ENCODE assay signal across 9 cellular contexts in the genomic region with DNA sequence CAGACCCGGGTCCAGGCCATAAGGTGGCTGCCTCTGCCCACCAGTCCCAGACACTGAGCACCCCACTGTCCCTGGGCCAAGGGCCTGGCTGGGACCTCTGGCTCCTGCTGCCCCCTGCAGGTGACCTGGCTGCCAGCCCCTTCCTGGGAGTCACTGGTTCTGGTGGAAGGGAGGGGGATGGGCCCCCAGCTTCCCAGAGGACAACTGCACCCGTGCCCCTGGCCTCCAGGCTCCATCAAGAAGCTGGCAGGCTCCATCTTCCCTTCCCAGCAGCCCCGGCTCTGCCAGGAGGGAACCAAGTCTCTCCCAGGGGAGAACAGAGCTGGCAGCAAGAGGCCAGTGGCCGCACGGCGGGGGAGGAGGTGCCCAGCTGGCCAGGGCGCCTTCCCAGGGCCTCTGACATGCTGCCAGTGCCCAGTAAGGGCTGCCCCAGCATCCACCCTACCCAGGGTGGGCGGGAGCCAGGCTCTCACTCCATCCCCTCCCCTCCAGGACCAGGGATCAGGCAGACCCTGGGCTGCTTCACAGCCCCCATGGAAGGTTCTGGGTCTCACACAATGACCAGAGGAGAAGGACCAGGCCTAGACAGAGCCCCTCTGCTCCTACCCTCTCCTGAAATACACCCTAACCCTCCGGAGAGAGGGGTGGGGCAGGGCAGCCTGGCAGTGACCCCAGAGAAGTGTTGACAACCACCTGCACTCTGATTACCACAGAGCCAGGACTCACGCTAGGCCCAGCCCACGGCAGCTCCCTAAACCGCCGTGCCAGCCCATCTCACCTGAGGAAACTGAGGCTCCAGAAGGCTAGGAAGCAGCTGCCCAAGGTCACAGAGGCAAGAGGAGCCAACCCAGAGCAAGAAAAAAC. TPM values are rescaled to one million over a fixed set of nuclear protein-coding genes. Genes with fewer than 3 reads are reported as not detected.
DNase-seq lines count a peak whose midpoint lies in the region; ATAC-seq and TF ChIP-seq lines count a peak whose summit lies in the region.
"Had no signal": no experiment of that assay in that cellular context is flagged by ENCODE, and none has a peak within 500 bp of the region (broad histone marks: within the 10 kb centered on the region; RNA-seq: fewer than 3 reads in every experiment).

No MANE protein-coding gene starts in this region.

- H3K4me3 Mint-ChIP-seq in activated B cell treated with CpG ODN at 0.5 μM for 24 hours, result no peak overlapping the region
- no peak overlapping the region for H3K4me3 Mint-ChIP-seq in glutamatergic neuron (ENCODE audit: unreplicated experiment)
- H3K4me3 Mint-ChIP-seq: T-helper 1 cell treated with Interleukin-12 subunit alpha and Interleukin-12 subunit beta and Interleukin-4 antibody, amounts not matched to agents 30 μg/mL and 1 μg/mL, for 36 hours had no signal

- no peak for DNase-seq in GM20000 (ENCODE audit: low spot score)
- no peak for DNase-seq in activated B cell treated with CpG ODN at 0.5 μM for 24 hours
- peak; percentile 74 for DNase-seq in glutamatergic neuron
- no peak for DNase-seq in retinal pigment epithelial cell (ENCODE audit: low read depth)
- no peak for DNase-seq in NCI-H2107 (lab: John Stamatoyannopoulos, UW)
- no peak for DNase-seq in NCI-H1048 (lab: John Stamatoyannopoulos, UW)
- DNase-seq in foreskin melanocyte, result no peak

- H3K9me3 Mint-ChIP-seq in activated B cell treated with CpG ODN at 0.5 μM for 24 hours (no peaks in the 10 kb centered on the region), glutamatergic neuron (ENCODE audit: unreplicated experiment) (peaks cover 9% of the 10 kb centered on the region)
- H3K9me3 Mint-ChIP-seq: T-helper 1 cell treated with Interleukin-12 subunit alpha and Interleukin-12 subunit beta and Interleukin-4 antibody, amounts not matched to agents 30 μg/mL and 1 μg/mL, for 36 hours had no signal

- H3K27me3 Mint-ChIP-seq in activated B cell treated with CpG ODN at 0.5 μM for 24 hours, result no peaks in the 10 kb centered on the region
- H3K27me3 Mint-ChIP-seq in glutamatergic neuron (ENCODE audit: unreplicated experiment), result peaks cover 7% of the 10 kb centered on the region

- intact Hi-C loops in activated B cell treated with CpG ODN at 0.5 μM for 24 hours (cut with micrococcal nuclease), result no loop called here

- peak; percentile 33 for TF ChIP-seq CTCF in GM20000 (IDR thresholded peaks at IDR 0.05; ENCODE audit: extremely low read depth, missing control alignments)
- no peak for TF ChIP-seq CTCF in activated B cell treated with CpG ODN at 0.5 μM for 24 hours (IDR thresholded peaks at IDR 0.05)
- peak; percentile 50 for TF ChIP-seq CTCF in glutamatergic neuron (IDR thresholded peaks at IDR 0.05; ENCODE audit: partially characterized antibody, unreplicated experiment)
- TF ChIP-seq CTCF in retinal pigment epithelial cell (conservative IDR thresholded peaks at IDR 0.05; ENCODE audit: low read depth, low read length), result peak; percentile 68

- H3K4me1 Mint-ChIP-seq in activated B cell treated with CpG ODN at 0.5 μM for 24 hours, result peaks cover 43% of the 10 kb centered on the region
- peaks cover 15% of the 10 kb centered on the region for H3K4me1 Mint-ChIP-seq in glutamatergic neuron (ENCODE audit: low read depth, unreplicated experiment)

- peak overlapping the region; percentile 12 for H3K27ac Mint-ChIP-seq in activated B cell treated with CpG ODN at 0.5 μM for 24 hours
- no peak overlapping the region for H3K27ac Mint-ChIP-seq in glutamatergic neuron (ENCODE audit: unreplicated experiment)
- H3K27ac Mint-ChIP-seq: T-helper 1 cell treated with Interleukin-12 subunit alpha and Interleukin-12 subunit beta and Interleukin-4 antibody, amounts not matched to agents 30 μg/mL and 1 μg/mL, for 36 hours had no signal

- ATAC-seq in activated B cell treated with CpG ODN at 0.5 μM for 24 hours (ENCODE audit: low read depth) (no peak), HG03432 (IDR thresholded peaks at IDR 0.05; ENCODE audit: unreplicated experiment) (no peak)

- CTCF ChIA-PET in activated B cell treated with CpG ODN at 0.5 μM for 24 hours (lab: Charles Lee), result interaction anchor here (1.2 kb wide), 1 partner anchor 35 kb away, joined by 3 read pairs; no protein-coding TSS in a partner anchor

- H3K36me3 Mint-ChIP-seq in activated B cell treated with CpG ODN at 0.5 μM for 24 hours (ENCODE audit: low read depth) (peaks cover 25% of the 10 kb centered on the region), glutamatergic neuron (ENCODE audit: unreplicated experiment) (no peaks in the 10 kb centered on the region)

- POLR2A ChIA-PET in activated B cell treated with CpG ODN at 0.5 μM for 24 hours (lab: Charles Lee), result interaction anchor here (0.8 kb wide), 1 partner anchor 14 kb away, joined by 3 read pairs; no protein-coding TSS in a partner anchor

- no peak overlapping the region for H3K4me3 ChIP-seq in retinal pigment epithelial cell (ENCODE audit: low read length)

RNA-seq across cellular contexts. Expression of a gene that starts 3.6 kb away (rescaled TPM):
- total RNA-seq in activated B cell treated with CpG ODN at 0.5 μM for 24 hours (101 and 115 TPM in 2 replicates), glutamatergic neuron (ENCODE audit: unreplicated experiment) (39.1 TPM)

RNA-seq across cellular contexts. Expression of a gene that starts 41.5 kb away (rescaled TPM):
- total RNA-seq in activated B cell treated with CpG ODN at 0.5 μM for 24 hours (not detected in 2 replicates), glutamatergic neuron (ENCODE audit: unreplicated experiment) (19.0 TPM)

Comparison
In these comparisons a context has a peak if more than half of its experiments do, and no peak if none do; other contexts are left out.
1. RNA of a gene that starts 41.5 kb away (total RNA-seq): 19.0 TPM in glutamatergic neuron (single experiment); not detected in activated B cell treated with CpG ODN at 0.5 μM for 24 hours; every median in the first group is over 10 times any median in the second.